In genomic region chr13:30934381-30934780, GRCh38 we compare ENCODE assay signal across 1 cellular context.
TF ChIP-seq lines count a peak whose summit lies in the region.

No MANE protein-coding gene starts in this region.

TF ChIP-seq in HepG2, 621 proteins besides CTCF, POLR2A, EP300 and RAD21:
- TF ChIP-seq STAG1 (CRISPR knock-in tag; IDR thresholded peaks at IDR 0.05) (peak; percentile 18; the same call in 1 of the 2 replicates), RBM39 (IDR thresholded peaks at IDR 0.05; ENCODE audit: low read depth, low read length, poor library complexity, severe bottlenecking) (no peak)
